In the genomic region with DNA sequence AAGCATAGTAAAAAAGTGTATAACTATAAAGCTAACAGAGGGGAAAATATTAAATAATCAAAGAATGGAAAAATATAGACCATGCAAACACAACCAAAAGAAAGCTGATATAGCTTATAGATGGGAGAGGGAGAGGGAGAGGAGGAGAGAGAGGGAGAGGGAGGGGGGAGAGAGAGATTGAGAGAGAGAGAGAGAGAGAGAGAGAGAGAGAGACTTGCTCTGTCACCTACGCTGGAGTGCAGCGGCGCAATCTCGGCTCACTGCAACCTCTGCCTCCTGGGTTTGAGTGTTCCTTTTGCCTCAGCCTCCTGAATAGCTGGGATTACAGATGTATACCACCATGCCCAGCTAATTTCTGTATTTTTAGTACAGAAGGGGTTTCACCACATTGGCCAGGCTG, we compare ENCODE assay signal across 18 cellular contexts.
DNase-seq lines count a peak whose midpoint lies in the region; ATAC-seq and TF ChIP-seq lines count a peak whose summit lies in the region.
"Had no signal": no experiment of that assay in that cellular context is flagged by ENCODE, and none has a peak within 500 bp of the region (broad histone marks: within the 10 kb centered on the region; RNA-seq: fewer than 3 reads in every experiment).

No MANE protein-coding gene starts in this region.

- ATAC-seq in GM23338: 0 out of 3 replicates have a peak, but pooled peaks have one; percentile 32
- no peak for ATAC-seq in naive thymus-derived CD4-positive, alpha-beta T cell
- ATAC-seq: A549 had no signal

- H3K9me3 ChIP-seq in BE2C: no peaks in the 10 kb centered on the region
- H3K9me3 ChIP-seq in naive thymus-derived CD4-positive, alpha-beta T cell (ENCODE audit: control insufficient read depth in 2 of 3, low read length in 3 of 3): no peaks in the 10 kb centered on the region
- H3K9me3 ChIP-seq in MG63: no peaks in the 10 kb centered on the region
- H3K9me3 ChIP-seq: A549, BLaER1 had no signal

- no peaks in the 10 kb centered on the region for H3K27me3 Mint-ChIP-seq in activated naive CD4-positive, alpha-beta T cell treated with anti-CD3 and anti-CD28 coated beads for 36 hours (ENCODE audit: low read depth)
- H3K27me3 Mint-ChIP-seq in GM23338 (ENCODE audit: insufficient read depth, low read depth, poor library complexity): peaks cover 2% of the 10 kb centered on the region
- H3K27me3 Mint-ChIP-seq in naive thymus-derived CD4-positive, alpha-beta T cell: no peaks in the 10 kb centered on the region

- H3K79me2 ChIP-seq in GM23338 (replicated peaks; ENCODE audit: insufficient read depth): no peaks in the 10 kb centered on the region

- H3K27me3 ChIP-seq in BE2C (no peaks in the 10 kb centered on the region), GM23338 (ENCODE audit: insufficient read depth) (no peaks in the 10 kb centered on the region), MG63 (no peaks in the 10 kb centered on the region)
- H3K27me3 ChIP-seq in naive thymus-derived CD4-positive, alpha-beta T cell (ENCODE audit: control insufficient read depth in 2 of 2, insufficient read depth in 2 of 2, low read length in 2 of 2): no peaks in the 10 kb centered on the region
- H3K27me3 ChIP-seq: BLaER1 had no signal

- H3F3A ChIP-seq in GM23338 (replicated peaks; ENCODE audit: low read depth): no peaks in the 10 kb centered on the region

- POLR2A ChIA-PET in naive thymus-derived CD4-positive, alpha-beta T cell (lab: Charles Lee): interaction anchor here (0.6 to 1.8 kb wide), 6 partner anchors 8 to 22 kb away, joined by 3 to 4 read pairs (median 3); no protein-coding TSS in a partner anchor

- H3K9me2 ChIP-seq in GM23338 (ENCODE audit: insufficient read depth): no peaks in the 10 kb centered on the region

- peaks cover 72% of the 10 kb centered on the region for H3K4me1 Mint-ChIP-seq in activated naive CD4-positive, alpha-beta T cell treated with anti-CD3 and anti-CD28 coated beads for 36 hours (ENCODE audit: low read depth)
- peaks cover 6% of the 10 kb centered on the region; the same call in 1 of the 3 replicates for H3K4me1 Mint-ChIP-seq in GM23338
- peaks cover 45 to 90% (median 83%) of the 10 kb centered on the region in 7 donors for H3K4me1 Mint-ChIP-seq in naive thymus-derived CD4-positive, alpha-beta T cell

- no peak overlapping the region for H3K4me3 ChIP-seq in BE2C (ENCODE audit: low read depth, low read length)
- no peak overlapping the region for H3K4me3 ChIP-seq in GM23338
- H3K4me3 ChIP-seq in naive thymus-derived CD4-positive, alpha-beta T cell (ENCODE audit: low read length): no peak overlapping the region
- H3K4me3 ChIP-seq in MG63: no peak overlapping the region
- H3K4me3 ChIP-seq: A549, BLaER1 had no signal

- TF ChIP-seq CTCF in BE2C (IDR thresholded peaks at IDR 0.05; ENCODE audit: low read depth, low read length) (no peak), GM23338 (conservative IDR thresholded peaks at IDR 0.05; ENCODE audit: low read depth in 2 of 2) (no peak)

- H3K9me3 Mint-ChIP-seq in activated naive CD4-positive, alpha-beta T cell treated with anti-CD3 and anti-CD28 coated beads for 36 hours: no peaks in the 10 kb centered on the region
- no peaks in the 10 kb centered on the region for H3K9me3 Mint-ChIP-seq in GM23338
- H3K9me3 Mint-ChIP-seq in naive thymus-derived CD4-positive, alpha-beta T cell: peaks cover 0 to 2% (median 0%) of the 10 kb centered on the region in 11 donors

- H3K4me1 ChIP-seq in BE2C (peaks cover 31% of the 10 kb centered on the region), GM23338 (ENCODE audit: insufficient read depth) (no peaks in the 10 kb centered on the region; the same call in 1 of the 2 replicates)
- peaks cover 9 to 49% of the 10 kb centered on the region in 2 donors for H3K4me1 ChIP-seq in naive thymus-derived CD4-positive, alpha-beta T cell (ENCODE audit: control insufficient read depth in 2 of 2, insufficient read depth in 2 of 2, low read length in 2 of 2)

- intact Hi-C loops in activated naive CD4-positive, alpha-beta T cell treated with anti-CD3 and anti-CD28 coated beads for 36 hours (cut with micrococcal nuclease): no loop called here
- intact Hi-C loops in naive thymus-derived CD4-positive, alpha-beta T cell (cut with micrococcal nuclease): no loop called here

- no peak overlapping the region for H3K27ac ChIP-seq in GM23338 (ENCODE audit: low read depth)
- H3K27ac ChIP-seq in naive thymus-derived CD4-positive, alpha-beta T cell (ENCODE audit: low read depth, low read length): no peak overlapping the region
- H3K27ac ChIP-seq: A549, BLaER1 had no signal

- no peak overlapping the region for H3K27ac Mint-ChIP-seq in activated naive CD4-positive, alpha-beta T cell treated with anti-CD3 and anti-CD28 coated beads for 36 hours
- no peak overlapping the region; the same call in 1 of the 2 replicates for H3K27ac Mint-ChIP-seq in GM23338
- peak overlapping the region in 5 of 9 donors; percentile 12 to 87 (median 75) for H3K27ac Mint-ChIP-seq in naive thymus-derived CD4-positive, alpha-beta T cell

- no peak overlapping the region for H2AFZ ChIP-seq in GM23338

- no peaks in the 10 kb centered on the region; the same call in 1 of the 2 replicates for H4K20me1 ChIP-seq in GM23338 (replicated peaks; ENCODE audit: insufficient read depth)
- H4K20me1 ChIP-seq: BLaER1 had no signal

- no peak overlapping the region for H3K4me3 Mint-ChIP-seq in activated naive CD4-positive, alpha-beta T cell treated with anti-CD3 and anti-CD28 coated beads for 36 hours
- no peak overlapping the region for H3K4me3 Mint-ChIP-seq in GM23338
- peak overlapping the region in 7 of 10 donors; percentile 25 to 61 (median 50) for H3K4me3 Mint-ChIP-seq in naive thymus-derived CD4-positive, alpha-beta T cell

- peaks cover 4% of the 10 kb centered on the region; the same call in 1 of the 2 replicates for H3K36me3 ChIP-seq in BE2C
- no peaks in the 10 kb centered on the region for H3K36me3 ChIP-seq in GM23338 (ENCODE audit: insufficient read depth)
- H3K36me3 ChIP-seq in naive thymus-derived CD4-positive, alpha-beta T cell (ENCODE audit: control insufficient read depth in 2 of 3, insufficient read depth in 3 of 3, low read length in 3 of 3): peaks cover 0 to 12% (median 0%) of the 10 kb centered on the region in 3 experiments
- no peaks in the 10 kb centered on the region; the same call in none of the 2 replicates for H3K36me3 ChIP-seq in MG63

- DNase-seq in activated naive CD4-positive, alpha-beta T cell treated with anti-CD3 and anti-CD28 coated beads for 36 hours: peak; percentile 12
- DNase-seq in activated naive CD4-positive, alpha-beta T cell treated with anti-CD3 and anti-CD28 coated beads, Interleukin-2, amount 50 U/mL, for 16 hours: no peak
- DNase-seq in BE2C: peak; percentile 19
- no peak for DNase-seq in GM23338 (ENCODE audit: low spot score)
- no peak for DNase-seq in naive thymus-derived CD4-positive, alpha-beta T cell
- DNase-seq in RKO (ENCODE audit: low spot score): no peak
- DNase-seq in MG63: no peak
- DNase-seq: DMS79 treated with DMSO at 0.1 percent for 48 hours, GOT3, KBM-7, NCI-H1105 treated with DMSO at 0.1 percent for 48 hours, NCI-H1694, NCI-H510A, NCI-H748 treated with DMSO at 0.1 percent for 48 hours, OCI-M1, SIG-M5 had no signal

- no peak overlapping the region for H3K4me2 ChIP-seq in GM23338
- H3K4me2 ChIP-seq: A549, BLaER1 had no signal

- peaks cover 12% of the 10 kb centered on the region for H3K36me3 Mint-ChIP-seq in activated naive CD4-positive, alpha-beta T cell treated with anti-CD3 and anti-CD28 coated beads for 36 hours (ENCODE audit: low read depth)
- H3K36me3 Mint-ChIP-seq in GM23338 (ENCODE audit: low read depth): peaks cover 3% of the 10 kb centered on the region; the same call in 1 of the 3 replicates
- peaks cover 0 to 37% (median 25%) of the 10 kb centered on the region in 5 donors for H3K36me3 Mint-ChIP-seq in naive thymus-derived CD4-positive, alpha-beta T cell

- CTCF ChIA-PET in activated naive CD4-positive, alpha-beta T cell treated with anti-CD3 and anti-CD28 coated beads for 36 hours (lab: Charles Lee): interaction anchor here (0.5 to 1.2 kb wide), 4 partner anchors 44 to 152 kb away, joined by 3 to 6 read pairs (median 3); no protein-coding TSS in a partner anchor
- CTCF ChIA-PET in naive thymus-derived CD4-positive, alpha-beta T cell (lab: Charles Lee): interaction anchor here (0.6 to 1.5 kb wide), 6 partner anchors 9 to 164 kb away, joined by 3 to 4 read pairs (median 4); no protein-coding TSS in a partner anchor

TF ChIP-seq in GM23338, 12 proteins besides CTCF, POLR2A, EP300 and RAD21:
- TF ChIP-seq EZH2 (IDR thresholded peaks at IDR 0.05; ENCODE audit: low read depth, unreplicated experiment) (no peak), ETS1 (IDR thresholded peaks at IDR 0.05) (no peak), ZNF331 (CRISPR knock-in tag; IDR thresholded peaks at IDR 0.05; ENCODE audit: low read depth) (no peak)

Comparison
In these comparisons a context has a peak if more than half of its experiments do, and no peak if none do; other contexts are left out.
1. DNase-seq: peak in activated naive CD4-positive, alpha-beta T cell treated with anti-CD3 and anti-CD28 coated beads for 36 hours (single experiment) and BE2C (single experiment); none in activated naive CD4-positive, alpha-beta T cell treated with anti-CD3 and anti-CD28 coated beads, Interleukin-2, amount 50 U/mL, for 16 hours (single experiment), GM23338 (single experiment), naive thymus-derived CD4-positive, alpha-beta T cell (0 of 9), RKO (single experiment) and MG63 (single experiment).
2. H3K27ac Mint-ChIP-seq: peak in naive thymus-derived CD4-positive, alpha-beta T cell (5 of 9); none in activated naive CD4-positive, alpha-beta T cell treated with anti-CD3 and anti-CD28 coated beads for 36 hours (single experiment) and GM23338 (single experiment).
3. H3K4me3 Mint-ChIP-seq: peak in naive thymus-derived CD4-positive, alpha-beta T cell (7 of 10); none in activated naive CD4-positive, alpha-beta T cell treated with anti-CD3 and anti-CD28 coated beads for 36 hours (single experiment) and GM23338 (single experiment).